In the genomic region with DNA sequence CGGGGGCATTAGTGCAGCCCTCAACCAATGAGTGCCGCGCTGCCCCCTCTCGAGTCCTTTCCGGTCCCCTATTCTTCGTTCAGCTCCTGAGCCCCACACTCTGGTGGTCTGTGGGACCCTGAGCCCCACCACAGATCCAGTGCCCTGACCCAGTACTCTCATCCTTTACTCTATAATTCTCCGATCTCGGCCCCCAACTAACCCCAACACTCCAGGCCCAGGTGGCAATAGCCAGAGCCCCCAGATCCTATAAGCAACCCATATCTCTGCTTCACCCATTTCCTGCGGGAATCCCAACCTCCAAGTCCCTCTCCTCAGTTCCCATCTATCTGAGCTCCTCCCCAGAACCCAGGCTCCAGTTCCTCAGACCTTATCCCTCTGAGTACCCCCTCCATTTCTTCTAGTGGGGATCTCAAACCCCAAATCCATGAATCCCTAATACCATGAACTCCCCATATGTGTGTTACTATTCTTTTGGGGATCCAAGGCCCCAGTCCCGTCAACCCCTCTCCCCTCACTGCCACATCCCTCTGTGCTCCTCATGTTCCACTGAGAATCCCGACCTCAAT, we compare ENCODE assay signal across 1 cellular context.
TF ChIP-seq lines count a peak whose summit lies in the region.

No MANE protein-coding gene starts in this region.

TF ChIP-seq in HepG2, 621 proteins besides CTCF, POLR2A, EP300 and RAD21 (continued from another document and continues in another):
- TF ChIP-seq ZSCAN31 (CRISPR knock-in tag; IDR thresholded peaks at IDR 0.05; ENCODE audit: low read depth) (0 out of 2 replicates have a peak, but pooled peaks have one; percentile 24), ETV5 (CRISPR knock-in tag; IDR thresholded peaks at IDR 0.05; ENCODE audit: borderline replicate concordance) (peak; percentile 78; the same call in 1 of the 2 replicates), ZNF343 (CRISPR knock-in tag; IDR thresholded peaks at IDR 0.05) (no peak), ZNF839 (CRISPR knock-in tag; IDR thresholded peaks at IDR 0.05; ENCODE audit: borderline replicate concordance) (no peak), ZNF781 (CRISPR knock-in tag; IDR thresholded peaks at IDR 0.05; ENCODE audit: borderline replicate concordance, not compliant biosample characterization) (no peak), POLR2G (IDR thresholded peaks at IDR 0.05; ENCODE audit: low read depth, low read length) (peak; percentile 62), NRL (CRISPR knock-in tag; IDR thresholded peaks at IDR 0.05; ENCODE audit: borderline replicate concordance) (no peak), KDM5B (CRISPR knock-in tag; IDR thresholded peaks at IDR 0.05; ENCODE audit: borderline replicate concordance) (peak; percentile 23; the same call in 1 of the 2 replicates), ZNF292 (CRISPR knock-in tag; IDR thresholded peaks at IDR 0.05; ENCODE audit: borderline replicate concordance, low read depth) (0 out of 2 replicates have a peak, but pooled peaks have one; percentile 24), ARID2 (CRISPR knock-in tag; IDR thresholded peaks at IDR 0.05; ENCODE audit: borderline replicate concordance) (no peak), MXD4 (CRISPR knock-in tag; IDR thresholded peaks at IDR 0.05) (0 out of 2 replicates have a peak, but pooled peaks have one; percentile 4), SP1 (IDR thresholded peaks at IDR 0.05) (no peak), SP1 (CRISPR knock-in tag; IDR thresholded peaks at IDR 0.05) (no peak), SUZ12 (IDR thresholded peaks at IDR 0.05; ENCODE audit: low read depth, low read length) (no peak), ZSCAN21 (CRISPR knock-in tag; IDR thresholded peaks at IDR 0.05; ENCODE audit: borderline replicate concordance) (0 out of 2 replicates have a peak, but pooled peaks have one; percentile 31), ZFP37 (CRISPR knock-in tag; IDR thresholded peaks at IDR 0.05; ENCODE audit: borderline replicate concordance) (no peak), SOX5 (CRISPR knock-in tag; IDR thresholded peaks at IDR 0.05; ENCODE audit: borderline replicate concordance) (0 out of 2 replicates have a peak, but pooled peaks have one; percentile 3), ZNF883 (CRISPR knock-in tag; IDR thresholded peaks at IDR 0.05; ENCODE audit: not compliant biosample characterization) (no peak), STAG1 (CRISPR knock-in tag; IDR thresholded peaks at IDR 0.05) (no peak), ZSCAN9 (CRISPR knock-in tag; IDR thresholded peaks at IDR 0.05; ENCODE audit: borderline replicate concordance) (no peak), SP140L (CRISPR knock-in tag; IDR thresholded peaks at IDR 0.05; ENCODE audit: borderline replicate concordance) (no peak), SAP130 (CRISPR knock-in tag; IDR thresholded peaks at IDR 0.05; ENCODE audit: low read depth) (no peak), ZNF746 (CRISPR knock-in tag; IDR thresholded peaks at IDR 0.05) (0 out of 2 replicates have a peak, but pooled peaks have one; percentile 31), ERF (CRISPR knock-in tag; IDR thresholded peaks at IDR 0.05) (0 out of 2 replicates have a peak, but pooled peaks have one; percentile 4), RARA (CRISPR knock-in tag; IDR thresholded peaks at IDR 0.05) (no peak), ZNF567 (CRISPR knock-in tag; IDR thresholded peaks at IDR 0.05; ENCODE audit: borderline replicate concordance) (no peak)
- TF ChIP-seq, protein P1, sequence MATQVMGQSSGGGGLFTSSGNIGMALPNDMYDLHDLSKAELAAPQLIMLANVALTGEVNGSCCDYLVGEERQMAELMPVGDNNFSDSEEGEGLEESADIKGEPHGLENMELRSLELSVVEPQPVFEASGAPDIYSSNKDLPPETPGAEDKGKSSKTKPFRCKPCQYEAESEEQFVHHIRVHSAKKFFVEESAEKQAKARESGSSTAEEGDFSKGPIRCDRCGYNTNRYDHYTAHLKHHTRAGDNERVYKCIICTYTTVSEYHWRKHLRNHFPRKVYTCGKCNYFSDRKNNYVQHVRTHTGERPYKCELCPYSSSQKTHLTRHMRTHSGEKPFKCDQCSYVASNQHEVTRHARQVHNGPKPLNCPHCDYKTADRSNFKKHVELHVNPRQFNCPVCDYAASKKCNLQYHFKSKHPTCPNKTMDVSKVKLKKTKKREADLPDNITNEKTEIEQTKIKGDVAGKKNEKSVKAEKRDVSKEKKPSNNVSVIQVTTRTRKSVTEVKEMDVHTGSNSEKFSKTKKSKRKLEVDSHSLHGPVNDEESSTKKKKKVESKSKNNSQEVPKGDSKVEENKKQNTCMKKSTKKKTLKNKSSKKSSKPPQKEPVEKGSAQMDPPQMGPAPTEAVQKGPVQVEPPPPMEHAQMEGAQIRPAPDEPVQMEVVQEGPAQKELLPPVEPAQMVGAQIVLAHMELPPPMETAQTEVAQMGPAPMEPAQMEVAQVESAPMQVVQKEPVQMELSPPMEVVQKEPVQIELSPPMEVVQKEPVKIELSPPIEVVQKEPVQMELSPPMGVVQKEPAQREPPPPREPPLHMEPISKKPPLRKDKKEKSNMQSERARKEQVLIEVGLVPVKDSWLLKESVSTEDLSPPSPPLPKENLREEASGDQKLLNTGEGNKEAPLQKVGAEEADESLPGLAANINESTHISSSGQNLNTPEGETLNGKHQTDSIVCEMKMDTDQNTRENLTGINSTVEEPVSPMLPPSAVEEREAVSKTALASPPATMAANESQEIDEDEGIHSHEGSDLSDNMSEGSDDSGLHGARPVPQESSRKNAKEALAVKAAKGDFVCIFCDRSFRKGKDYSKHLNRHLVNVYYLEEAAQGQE (IDR thresholded peaks at IDR 0.05; ENCODE audit: borderline replicate concordance in 1 of 2, low read depth in 1 of 2, low read length in 2 of 2) = no peak; a peak in 1 of 4 replicates
- TF ChIP-seq, protein P2, sequence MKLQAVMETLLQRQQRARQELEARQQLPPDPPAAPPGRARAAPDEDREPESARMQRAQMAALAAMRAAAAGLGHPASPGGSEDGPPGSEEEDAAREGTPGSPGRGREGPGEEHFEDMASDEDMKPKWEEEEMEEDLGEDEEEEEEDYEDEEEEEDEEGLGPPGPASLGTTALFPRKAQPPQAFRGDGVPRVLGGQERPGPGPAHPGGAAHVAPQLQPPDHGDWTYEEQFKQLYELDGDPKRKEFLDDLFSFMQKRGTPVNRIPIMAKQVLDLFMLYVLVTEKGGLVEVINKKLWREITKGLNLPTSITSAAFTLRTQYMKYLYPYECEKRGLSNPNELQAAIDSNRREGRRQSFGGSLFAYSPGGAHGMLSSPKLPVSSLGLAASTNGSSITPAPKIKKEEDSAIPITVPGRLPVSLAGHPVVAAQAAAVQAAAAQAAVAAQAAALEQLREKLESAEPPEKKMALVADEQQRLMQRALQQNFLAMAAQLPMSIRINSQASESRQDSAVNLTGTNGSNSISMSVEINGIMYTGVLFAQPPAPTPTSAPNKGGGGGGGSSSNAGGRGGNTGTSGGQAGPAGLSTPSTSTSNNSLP (IDR thresholded peaks at IDR 0.05; ENCODE audit: low read depth, low read length) = no peak
- TF ChIP-seq, protein P3, sequence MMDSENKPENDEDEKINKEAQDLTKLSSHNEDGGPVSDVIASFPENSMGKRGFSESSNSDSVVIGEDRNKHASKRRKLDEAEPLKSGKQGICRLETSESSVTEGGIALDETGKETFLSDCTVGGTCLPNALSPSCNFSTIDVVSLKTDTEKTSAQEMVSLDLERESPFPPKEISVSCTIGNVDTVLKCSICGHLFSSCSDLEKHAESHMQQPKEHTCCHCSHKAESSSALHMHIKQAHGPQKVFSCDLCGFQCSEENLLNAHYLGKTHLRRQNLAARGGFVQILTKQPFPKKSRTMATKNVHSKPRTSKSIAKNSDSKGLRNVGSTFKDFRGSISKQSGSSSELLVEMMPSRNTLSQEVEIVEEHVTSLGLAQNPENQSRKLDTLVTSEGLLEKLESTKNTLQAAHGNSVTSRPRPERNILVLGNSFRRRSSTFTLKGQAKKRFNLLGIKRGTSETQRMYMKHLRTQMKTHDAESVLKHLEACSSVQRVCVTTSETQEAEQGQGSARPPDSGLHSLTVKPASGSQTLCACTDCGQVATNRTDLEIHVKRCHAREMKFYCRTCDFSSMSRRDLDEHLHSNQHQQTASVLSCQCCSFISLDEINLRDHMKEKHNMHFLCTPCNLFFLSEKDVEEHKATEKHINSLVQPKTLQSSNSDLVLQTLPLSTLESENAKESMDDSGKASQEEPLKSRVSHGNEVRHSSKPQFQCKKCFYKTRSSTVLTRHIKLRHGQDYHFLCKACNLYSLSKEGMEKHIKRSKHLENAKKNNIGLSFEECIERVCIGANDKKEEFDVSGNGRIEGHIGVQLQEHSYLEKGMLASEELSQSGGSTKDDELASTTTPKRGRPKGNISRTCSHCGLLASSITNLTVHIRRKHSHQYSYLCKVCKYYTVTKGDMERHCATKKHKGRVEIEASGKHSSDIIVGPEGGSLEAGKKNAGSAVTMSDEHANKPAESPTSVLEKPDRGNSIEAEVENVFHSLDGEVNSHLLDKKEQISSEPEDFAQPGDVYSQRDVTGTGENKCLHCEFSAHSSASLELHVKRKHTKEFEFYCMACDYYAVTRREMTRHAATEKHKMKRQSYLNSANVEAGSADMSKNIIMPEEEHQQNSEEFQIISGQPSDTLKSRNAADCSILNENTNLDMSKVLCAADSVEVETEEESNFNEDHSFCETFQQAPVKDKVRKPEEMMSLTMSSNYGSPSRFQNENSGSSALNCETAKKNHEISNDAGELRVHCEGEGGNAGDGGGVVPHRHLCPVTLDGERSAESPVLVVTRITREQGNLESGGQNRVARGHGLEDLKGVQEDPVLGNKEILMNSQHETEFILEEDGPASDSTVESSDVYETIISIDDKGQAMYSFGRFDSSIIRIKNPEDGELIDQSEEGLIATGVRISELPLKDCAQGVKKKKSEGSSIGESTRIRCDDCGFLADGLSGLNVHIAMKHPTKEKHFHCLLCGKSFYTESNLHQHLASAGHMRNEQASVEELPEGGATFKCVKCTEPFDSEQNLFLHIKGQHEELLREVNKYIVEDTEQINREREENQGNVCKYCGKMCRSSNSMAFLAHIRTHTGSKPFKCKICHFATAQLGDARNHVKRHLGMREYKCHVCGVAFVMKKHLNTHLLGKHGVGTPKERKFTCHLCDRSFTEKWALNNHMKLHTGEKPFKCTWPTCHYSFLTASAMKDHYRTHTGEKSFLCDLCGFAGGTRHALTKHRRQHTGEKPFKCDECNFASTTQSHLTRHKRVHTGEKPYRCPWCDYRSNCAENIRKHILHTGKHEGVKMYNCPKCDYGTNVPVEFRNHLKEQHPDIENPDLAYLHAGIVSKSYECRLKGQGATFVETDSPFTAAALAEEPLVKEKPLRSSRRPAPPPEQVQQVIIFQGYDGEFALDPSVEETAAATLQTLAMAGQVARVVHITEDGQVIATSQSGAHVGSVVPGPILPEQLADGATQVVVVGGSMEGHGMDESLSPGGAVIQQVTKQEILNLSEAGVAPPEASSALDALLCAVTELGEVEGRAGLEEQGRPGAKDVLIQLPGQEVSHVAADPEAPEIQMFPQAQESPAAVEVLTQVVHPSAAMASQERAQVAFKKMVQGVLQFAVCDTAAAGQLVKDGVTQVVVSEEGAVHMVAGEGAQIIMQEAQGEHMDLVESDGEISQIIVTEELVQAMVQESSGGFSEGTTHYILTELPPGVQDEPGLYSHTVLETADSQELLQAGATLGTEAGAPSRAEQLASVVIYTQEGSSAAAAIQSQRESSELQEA (CRISPR knock-in tag; IDR thresholded peaks at IDR 0.05; ENCODE audit: not compliant biosample characterization) = no peak
- TF ChIP-seq, protein P4, sequence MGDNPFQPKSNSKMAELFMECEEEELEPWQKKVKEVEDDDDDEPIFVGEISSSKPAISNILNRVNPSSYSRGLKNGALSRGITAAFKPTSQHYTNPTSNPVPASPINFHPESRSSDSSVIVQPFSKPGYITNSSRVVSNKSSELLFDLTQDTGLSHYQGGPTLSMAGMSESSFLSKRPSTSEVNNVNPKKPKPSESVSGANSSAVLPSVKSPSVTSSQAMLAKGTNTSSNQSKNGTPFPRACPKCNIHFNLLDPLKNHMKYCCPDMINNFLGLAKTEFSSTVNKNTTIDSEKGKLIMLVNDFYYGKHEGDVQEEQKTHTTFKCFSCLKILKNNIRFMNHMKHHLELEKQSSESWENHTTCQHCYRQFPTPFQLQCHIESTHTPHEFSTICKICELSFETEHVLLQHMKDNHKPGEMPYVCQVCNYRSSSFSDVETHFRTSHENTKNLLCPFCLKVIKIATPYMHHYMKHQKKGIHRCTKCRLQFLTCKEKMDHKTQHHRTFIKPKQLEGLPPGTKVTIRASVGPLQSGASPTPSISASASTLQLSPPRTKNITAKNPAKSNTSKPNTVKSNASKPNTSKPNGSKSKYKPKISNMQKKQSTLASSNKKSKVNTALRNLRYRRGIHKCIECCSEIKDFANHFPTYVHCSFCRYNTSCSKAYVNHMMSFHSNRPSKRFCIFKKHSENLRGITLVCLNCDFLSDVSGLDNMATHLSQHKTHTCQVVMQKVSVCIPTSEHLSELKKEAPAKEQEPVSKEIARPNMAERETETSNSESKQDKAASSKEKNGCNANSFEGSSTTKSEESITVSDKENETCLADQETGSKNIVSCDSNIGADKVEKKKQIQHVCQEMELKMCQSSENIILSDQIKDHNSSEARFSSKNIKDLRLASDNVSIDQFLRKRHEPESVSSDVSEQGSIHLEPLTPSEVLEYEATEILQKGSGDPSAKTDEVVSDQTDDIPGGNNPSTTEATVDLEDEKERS (CRISPR knock-in tag; IDR thresholded peaks at IDR 0.05) = no peak
- TF ChIP-seq, protein P5, sequence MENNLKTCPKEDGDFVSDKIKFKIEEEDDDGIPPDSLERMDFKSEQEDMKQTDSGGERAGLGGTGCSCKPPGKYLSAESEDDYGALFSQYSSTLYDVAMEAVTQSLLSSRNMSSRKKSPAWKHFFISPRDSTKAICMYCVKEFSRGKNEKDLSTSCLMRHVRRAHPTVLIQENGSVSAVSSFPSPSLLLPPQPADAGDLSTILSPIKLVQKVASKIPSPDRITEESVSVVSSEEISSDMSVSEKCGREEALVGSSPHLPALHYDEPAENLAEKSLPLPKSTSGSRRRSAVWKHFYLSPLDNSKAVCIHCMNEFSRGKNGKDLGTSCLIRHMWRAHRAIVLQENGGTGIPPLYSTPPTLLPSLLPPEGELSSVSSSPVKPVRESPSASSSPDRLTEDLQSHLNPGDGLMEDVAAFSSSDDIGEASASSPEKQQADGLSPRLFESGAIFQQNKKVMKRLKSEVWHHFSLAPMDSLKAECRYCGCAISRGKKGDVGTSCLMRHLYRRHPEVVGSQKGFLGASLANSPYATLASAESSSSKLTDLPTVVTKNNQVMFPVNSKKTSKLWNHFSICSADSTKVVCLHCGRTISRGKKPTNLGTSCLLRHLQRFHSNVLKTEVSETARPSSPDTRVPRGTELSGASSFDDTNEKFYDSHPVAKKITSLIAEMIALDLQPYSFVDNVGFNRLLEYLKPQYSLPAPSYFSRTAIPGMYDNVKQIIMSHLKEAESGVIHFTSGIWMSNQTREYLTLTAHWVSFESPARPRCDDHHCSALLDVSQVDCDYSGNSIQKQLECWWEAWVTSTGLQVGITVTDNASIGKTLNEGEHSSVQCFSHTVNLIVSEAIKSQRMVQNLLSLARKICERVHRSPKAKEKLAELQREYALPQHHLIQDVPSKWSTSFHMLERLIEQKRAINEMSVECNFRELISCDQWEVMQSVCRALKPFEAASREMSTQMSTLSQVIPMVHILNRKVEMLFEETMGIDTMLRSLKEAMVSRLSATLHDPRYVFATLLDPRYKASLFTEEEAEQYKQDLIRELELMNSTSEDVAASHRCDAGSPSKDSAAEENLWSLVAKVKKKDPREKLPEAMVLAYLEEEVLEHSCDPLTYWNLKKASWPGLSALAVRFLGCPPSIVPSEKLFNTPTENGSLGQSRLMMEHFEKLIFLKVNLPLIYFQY (CRISPR knock-in tag; IDR thresholded peaks at IDR 0.05; ENCODE audit: borderline replicate concordance) = no peak
